ENCODE assay signal across 1 cellular context in the genomic region with DNA sequence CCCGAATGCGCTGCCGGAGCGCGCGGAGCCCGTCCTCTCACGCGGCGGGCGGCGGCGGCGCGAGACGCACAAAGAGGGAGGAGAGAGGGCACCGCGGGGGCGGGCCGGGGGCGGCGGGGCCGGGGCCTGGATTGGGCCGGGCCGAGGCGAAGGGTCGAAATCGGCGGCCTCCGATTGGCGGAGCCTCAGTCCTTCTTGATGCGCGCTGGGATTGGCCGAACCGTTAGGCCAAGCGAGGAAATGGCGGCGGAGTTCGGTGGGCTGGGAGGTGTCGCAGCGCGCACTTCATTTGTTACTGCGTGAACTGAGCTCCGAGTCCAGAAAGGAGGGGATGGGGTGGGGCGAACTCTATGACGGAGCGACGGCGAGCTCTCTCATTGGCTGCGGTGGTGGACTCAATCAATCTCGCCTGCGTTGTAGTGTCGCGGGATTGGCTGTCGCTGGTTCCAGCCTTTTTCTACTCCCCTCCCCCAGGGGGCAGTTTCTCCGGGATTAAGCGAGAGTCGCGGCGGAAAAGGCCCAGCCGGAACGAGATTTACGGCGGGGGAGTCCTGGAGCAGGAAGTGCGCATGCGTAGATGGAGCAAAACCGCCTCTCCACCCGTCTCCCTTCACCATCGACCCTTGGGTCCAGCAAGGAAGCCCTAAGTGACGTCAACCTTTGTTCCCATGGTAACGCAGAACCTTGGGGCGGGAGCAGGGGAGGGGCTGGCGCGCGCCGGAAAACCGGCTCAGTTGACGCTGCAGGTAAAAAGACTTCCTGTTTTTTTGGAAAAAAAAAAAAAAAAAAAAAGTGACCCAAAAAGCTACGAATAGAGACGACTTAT.
TF ChIP-seq lines count a peak whose summit lies in the region.

A gene with protein sequence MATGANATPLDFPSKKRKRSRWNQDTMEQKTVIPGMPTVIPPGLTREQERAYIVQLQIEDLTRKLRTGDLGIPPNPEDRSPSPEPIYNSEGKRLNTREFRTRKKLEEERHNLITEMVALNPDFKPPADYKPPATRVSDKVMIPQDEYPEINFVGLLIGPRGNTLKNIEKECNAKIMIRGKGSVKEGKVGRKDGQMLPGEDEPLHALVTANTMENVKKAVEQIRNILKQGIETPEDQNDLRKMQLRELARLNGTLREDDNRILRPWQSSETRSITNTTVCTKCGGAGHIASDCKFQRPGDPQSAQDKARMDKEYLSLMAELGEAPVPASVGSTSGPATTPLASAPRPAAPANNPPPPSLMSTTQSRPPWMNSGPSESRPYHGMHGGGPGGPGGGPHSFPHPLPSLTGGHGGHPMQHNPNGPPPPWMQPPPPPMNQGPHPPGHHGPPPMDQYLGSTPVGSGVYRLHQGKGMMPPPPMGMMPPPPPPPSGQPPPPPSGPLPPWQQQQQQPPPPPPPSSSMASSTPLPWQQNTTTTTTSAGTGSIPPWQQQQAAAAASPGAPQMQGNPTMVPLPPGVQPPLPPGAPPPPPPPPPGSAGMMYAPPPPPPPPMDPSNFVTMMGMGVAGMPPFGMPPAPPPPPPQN (minus strand): TSS at position 70 of the 826 bp plus-strand sequence. CDS start 150 bp downstream, outside the sequence.

TF ChIP-seq in K562, 482 proteins besides CTCF, POLR2A, EP300 and RAD21 (continued from another document and continues in another):
- TF ChIP-seq SETDB1 (IDR thresholded peaks at IDR 0.05; ENCODE audit: low read length) (no peak), ZNF77 (CRISPR knock-in tag; IDR thresholded peaks at IDR 0.05) (no peak), NONO (IDR thresholded peaks at IDR 0.05; ENCODE audit: low read depth in 2 of 2, low read length in 1 of 2) (no peak), CHD2 (IDR thresholded peaks at IDR 0.05; ENCODE audit: low read depth, low read length) (peak; percentile 99), SAP30 (IDR thresholded peaks at IDR 0.05; ENCODE audit: borderline replicate concordance, insufficient read depth, low read depth, low read length, poor library complexity, severe bottlenecking) (no peak), ZNF212 (CRISPR knock-in tag; IDR thresholded peaks at IDR 0.05) (no peak), CEBPB (tag; IDR thresholded peaks at IDR 0.05) (no peak), U2AF2 (optimal IDR thresholded peaks at IDR 0.05; ENCODE audit: low read depth, low read length) (no peak), NFRKB (IDR thresholded peaks at IDR 0.05; ENCODE audit: low read depth) (peak; percentile 44; the same call in 1 of the 2 replicates), TAF9B (IDR thresholded peaks at IDR 0.05; ENCODE audit: partially characterized antibody) (peak; percentile 11), BCOR (IDR thresholded peaks at IDR 0.05) (no peak), MAZ (CRISPR knock-in tag; conservative IDR thresholded peaks at IDR 0.05 in 1 of 2, IDR thresholded peaks at IDR 0.05 in 1 of 2) (peak; percentile 44 to 85; a peak in 3 of 4 replicates), KAT2B (IDR thresholded peaks at IDR 0.05; ENCODE audit: low read depth, low read length) (peak; percentile 59), ZNF134 (CRISPR knock-in tag; conservative IDR thresholded peaks at IDR 0.05) (no peak), MEF2A (IDR thresholded peaks at IDR 0.05; ENCODE audit: control insufficient read depth, low read depth, low read length) (no peak), ARID1B (IDR thresholded peaks at IDR 0.05) (no peak), TCF7L2 (IDR thresholded peaks at IDR 0.05; ENCODE audit: low read depth, low read length) (no peak), CHD4 (IDR thresholded peaks at IDR 0.05; ENCODE audit: insufficient read depth, insufficient replicate concordance, low read depth, low read length, poor library complexity, severe bottlenecking) (no peak), FOS (IDR thresholded peaks at IDR 0.05; ENCODE audit: extremely low read depth, insufficient read length) (peak; percentile 64), SIN3B (IDR thresholded peaks at IDR 0.05; ENCODE audit: low read depth) (no peak; the same call in 1 of the 2 replicates), EP400 (IDR thresholded peaks at IDR 0.05) (peak; percentile 82), ELF1 (tag; IDR thresholded peaks at IDR 0.05) (peak; percentile 92)
- TF ChIP-seq, protein P1, sequence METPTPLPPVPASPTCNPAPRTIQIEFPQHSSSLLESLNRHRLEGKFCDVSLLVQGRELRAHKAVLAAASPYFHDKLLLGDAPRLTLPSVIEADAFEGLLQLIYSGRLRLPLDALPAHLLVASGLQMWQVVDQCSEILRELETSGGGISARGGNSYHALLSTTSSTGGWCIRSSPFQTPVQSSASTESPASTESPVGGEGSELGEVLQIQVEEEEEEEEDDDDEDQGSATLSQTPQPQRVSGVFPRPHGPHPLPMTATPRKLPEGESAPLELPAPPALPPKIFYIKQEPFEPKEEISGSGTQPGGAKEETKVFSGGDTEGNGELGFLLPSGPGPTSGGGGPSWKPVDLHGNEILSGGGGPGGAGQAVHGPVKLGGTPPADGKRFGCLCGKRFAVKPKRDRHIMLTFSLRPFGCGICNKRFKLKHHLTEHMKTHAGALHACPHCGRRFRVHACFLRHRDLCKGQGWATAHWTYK (CRISPR knock-in tag; IDR thresholded peaks at IDR 0.05): no peak
- TF ChIP-seq, protein P2, sequence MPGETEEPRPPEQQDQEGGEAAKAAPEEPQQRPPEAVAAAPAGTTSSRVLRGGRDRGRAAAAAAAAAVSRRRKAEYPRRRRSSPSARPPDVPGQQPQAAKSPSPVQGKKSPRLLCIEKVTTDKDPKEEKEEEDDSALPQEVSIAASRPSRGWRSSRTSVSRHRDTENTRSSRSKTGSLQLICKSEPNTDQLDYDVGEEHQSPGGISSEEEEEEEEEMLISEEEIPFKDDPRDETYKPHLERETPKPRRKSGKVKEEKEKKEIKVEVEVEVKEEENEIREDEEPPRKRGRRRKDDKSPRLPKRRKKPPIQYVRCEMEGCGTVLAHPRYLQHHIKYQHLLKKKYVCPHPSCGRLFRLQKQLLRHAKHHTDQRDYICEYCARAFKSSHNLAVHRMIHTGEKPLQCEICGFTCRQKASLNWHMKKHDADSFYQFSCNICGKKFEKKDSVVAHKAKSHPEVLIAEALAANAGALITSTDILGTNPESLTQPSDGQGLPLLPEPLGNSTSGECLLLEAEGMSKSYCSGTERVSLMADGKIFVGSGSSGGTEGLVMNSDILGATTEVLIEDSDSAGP (CRISPR knock-in tag; IDR thresholded peaks at IDR 0.05): no peak
- TF ChIP-seq, protein P3, sequence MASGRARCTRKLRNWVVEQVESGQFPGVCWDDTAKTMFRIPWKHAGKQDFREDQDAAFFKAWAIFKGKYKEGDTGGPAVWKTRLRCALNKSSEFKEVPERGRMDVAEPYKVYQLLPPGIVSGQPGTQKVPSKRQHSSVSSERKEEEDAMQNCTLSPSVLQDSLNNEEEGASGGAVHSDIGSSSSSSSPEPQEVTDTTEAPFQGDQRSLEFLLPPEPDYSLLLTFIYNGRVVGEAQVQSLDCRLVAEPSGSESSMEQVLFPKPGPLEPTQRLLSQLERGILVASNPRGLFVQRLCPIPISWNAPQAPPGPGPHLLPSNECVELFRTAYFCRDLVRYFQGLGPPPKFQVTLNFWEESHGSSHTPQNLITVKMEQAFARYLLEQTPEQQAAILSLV (tag; IDR thresholded peaks at IDR 0.05): no peak
- TF ChIP-seq, protein P4, sequence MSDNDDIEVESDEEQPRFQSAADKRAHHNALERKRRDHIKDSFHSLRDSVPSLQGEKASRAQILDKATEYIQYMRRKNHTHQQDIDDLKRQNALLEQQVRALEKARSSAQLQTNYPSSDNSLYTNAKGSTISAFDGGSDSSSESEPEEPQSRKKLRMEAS (CRISPR knock-in tag; IDR thresholded peaks at IDR 0.05): no peak
- TF ChIP-seq, protein P5, sequence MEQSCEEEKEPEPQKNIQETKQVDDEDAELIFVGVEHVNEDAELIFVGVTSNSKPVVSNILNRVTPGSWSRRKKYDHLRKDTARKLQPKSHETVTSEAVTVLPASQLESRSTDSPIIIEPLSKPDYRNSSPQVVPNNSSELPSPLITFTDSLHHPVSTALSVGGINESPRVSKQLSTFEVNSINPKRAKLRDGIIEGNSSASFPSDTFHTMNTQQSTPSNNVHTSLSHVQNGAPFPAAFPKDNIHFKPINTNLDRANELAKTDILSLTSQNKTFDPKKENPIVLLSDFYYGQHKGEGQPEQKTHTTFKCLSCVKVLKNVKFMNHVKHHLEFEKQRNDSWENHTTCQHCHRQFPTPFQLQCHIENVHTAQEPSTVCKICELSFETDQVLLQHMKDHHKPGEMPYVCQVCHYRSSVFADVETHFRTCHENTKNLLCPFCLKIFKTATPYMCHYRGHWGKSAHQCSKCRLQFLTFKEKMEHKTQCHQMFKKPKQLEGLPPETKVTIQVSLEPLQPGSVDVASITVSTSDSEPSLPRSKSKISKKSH (CRISPR knock-in tag; IDR thresholded peaks at IDR 0.05): no peak
- TF ChIP-seq, protein P6, sequence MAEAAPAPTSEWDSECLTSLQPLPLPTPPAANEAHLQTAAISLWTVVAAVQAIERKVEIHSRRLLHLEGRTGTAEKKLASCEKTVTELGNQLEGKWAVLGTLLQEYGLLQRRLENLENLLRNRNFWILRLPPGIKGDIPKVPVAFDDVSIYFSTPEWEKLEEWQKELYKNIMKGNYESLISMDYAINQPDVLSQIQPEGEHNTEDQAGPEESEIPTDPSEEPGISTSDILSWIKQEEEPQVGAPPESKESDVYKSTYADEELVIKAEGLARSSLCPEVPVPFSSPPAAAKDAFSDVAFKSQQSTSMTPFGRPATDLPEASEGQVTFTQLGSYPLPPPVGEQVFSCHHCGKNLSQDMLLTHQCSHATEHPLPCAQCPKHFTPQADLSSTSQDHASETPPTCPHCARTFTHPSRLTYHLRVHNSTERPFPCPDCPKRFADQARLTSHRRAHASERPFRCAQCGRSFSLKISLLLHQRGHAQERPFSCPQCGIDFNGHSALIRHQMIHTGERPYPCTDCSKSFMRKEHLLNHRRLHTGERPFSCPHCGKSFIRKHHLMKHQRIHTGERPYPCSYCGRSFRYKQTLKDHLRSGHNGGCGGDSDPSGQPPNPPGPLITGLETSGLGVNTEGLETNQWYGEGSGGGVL (CRISPR knock-in tag; IDR thresholded peaks at IDR 0.05): no peak
- TF ChIP-seq, protein P7, sequence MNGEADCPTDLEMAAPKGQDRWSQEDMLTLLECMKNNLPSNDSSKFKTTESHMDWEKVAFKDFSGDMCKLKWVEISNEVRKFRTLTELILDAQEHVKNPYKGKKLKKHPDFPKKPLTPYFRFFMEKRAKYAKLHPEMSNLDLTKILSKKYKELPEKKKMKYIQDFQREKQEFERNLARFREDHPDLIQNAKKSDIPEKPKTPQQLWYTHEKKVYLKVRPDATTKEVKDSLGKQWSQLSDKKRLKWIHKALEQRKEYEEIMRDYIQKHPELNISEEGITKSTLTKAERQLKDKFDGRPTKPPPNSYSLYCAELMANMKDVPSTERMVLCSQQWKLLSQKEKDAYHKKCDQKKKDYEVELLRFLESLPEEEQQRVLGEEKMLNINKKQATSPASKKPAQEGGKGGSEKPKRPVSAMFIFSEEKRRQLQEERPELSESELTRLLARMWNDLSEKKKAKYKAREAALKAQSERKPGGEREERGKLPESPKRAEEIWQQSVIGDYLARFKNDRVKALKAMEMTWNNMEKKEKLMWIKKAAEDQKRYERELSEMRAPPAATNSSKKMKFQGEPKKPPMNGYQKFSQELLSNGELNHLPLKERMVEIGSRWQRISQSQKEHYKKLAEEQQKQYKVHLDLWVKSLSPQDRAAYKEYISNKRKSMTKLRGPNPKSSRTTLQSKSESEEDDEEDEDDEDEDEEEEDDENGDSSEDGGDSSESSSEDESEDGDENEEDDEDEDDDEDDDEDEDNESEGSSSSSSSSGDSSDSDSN (IDR thresholded peaks at IDR 0.05; ENCODE audit: borderline replicate concordance in 1 of 2, low read depth in 2 of 2, low read length in 2 of 2): 0 out of 4 replicates have a peak, but pooled peaks of 1 of the 2 experiments have one; percentile 41
- TF ChIP-seq, protein P8, sequence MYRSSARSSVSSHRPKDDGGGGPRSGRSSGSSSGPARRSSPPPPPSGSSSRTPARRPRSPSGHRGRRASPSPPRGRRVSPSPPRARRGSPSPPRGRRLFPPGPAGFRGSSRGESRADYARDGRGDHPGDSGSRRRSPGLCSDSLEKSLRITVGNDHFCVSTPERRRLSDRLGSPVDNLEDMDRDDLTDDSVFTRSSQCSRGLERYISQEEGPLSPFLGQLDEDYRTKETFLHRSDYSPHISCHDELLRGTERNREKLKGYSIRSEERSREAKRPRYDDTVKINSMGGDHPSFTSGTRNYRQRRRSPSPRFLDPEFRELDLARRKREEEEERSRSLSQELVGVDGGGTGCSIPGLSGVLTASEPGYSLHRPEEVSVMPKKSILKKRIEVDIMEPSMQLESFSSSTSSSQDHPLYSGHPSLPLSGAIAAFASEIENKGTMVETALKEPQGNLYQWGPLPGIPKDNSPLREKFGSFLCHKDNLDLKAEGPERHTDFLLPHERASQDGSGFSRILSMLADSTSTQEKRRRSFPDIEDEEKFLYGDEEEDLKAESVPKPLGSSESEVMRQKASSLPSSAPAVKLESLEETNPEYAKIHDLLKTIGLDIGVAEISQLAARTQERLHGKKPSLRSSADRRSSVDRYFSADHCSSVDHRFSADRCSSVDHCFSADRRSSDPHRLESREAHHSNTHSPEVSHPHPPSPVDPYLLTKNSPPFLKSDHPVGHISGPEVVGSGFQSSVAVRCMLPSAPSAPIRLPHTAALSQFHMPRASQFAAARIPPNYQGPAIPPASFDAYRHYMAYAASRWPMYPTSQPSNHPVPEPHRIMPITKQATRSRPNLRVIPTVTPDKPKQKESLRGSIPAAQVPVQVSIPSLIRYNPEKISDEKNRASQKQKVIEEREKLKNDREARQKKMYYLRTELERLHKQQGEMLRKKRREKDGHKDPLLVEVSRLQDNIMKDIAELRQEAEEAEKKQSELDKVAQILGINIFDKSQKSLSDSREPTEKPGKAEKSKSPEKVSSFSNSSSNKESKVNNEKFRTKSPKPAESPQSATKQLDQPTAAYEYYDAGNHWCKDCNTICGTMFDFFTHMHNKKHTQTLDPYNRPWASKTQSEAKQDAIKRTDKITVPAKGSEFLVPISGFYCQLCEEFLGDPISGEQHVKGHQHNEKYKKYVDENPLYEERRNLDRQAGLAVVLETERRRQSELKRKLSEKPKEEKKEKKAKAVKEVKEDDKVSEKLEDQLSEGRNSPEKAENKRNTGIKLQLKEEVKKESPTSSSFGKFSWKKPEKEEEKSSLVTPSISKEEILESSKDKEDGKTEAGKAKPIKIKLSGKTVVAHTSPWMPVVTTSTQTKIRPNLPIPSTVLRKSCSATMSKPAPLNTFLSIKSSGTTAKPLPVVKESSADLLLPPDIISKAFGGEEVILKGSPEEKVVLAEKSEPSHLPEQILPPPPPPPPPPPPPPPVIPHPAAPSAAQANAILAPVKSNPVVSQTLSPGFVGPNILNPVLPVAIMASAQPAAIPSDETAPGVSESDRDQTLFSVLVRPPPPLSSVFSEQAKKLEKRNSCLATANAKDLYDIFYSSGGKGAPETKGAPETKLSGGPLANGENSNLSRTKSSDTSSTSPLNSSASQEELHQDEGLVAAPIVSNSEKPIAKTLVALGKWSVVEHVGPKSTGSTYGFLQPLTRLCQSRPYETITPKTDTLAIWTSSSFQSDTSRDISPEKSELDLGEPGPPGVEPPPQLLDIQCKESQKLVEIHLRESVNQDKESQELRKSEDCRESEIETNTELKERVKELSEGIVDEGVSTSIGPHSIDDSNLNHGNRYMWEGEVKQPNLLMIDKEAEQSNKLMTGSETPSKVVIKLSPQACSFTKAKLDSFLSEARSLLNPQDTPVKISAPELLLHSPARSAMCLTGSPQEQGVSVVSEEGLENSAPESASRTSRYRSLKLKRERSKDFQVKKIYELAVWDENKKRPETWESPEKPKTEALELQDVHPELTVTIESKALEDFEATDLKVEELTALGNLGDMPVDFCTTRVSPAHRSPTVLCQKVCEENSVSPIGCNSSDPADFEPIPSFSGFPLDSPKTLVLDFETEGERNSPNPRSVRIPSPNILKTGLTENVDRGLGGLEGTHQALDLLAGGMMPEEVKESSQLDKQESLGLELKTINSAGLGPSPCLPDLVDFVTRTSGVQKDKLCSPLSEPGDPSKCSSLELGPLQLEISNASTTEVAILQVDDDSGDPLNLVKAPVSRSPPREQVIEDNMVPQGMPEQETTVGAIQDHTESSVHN (IDR thresholded peaks at IDR 0.05; ENCODE audit: borderline replicate concordance in 1 of 2, low read depth in 1 of 2): no peak
